ENCODE assay signal across 24 cellular contexts in the genomic region with DNA sequence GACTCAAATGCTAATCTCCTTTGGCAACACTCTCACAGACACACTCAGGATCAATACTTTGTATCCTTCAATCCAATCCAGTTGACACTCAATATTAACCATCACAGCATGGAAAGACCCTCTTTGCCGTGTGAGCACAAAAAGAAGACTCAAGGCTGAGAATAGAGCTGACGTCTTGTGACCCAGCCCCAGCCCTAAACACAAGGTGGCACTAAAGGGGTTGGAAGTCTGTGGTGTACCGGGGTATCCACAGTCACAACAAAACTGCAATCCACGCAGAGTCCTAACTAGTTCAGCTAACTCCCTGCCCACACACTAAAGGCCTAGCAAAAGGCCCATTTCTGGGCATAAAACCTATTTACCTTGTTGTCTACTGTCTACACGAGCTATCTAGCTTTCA.
"Had no signal": no experiment of that assay in that cellular context is flagged by ENCODE, and none has a peak within 500 bp of the region (broad histone marks: within the 10 kb centered on the region; RNA-seq: fewer than 3 reads in every experiment).

No MANE protein-coding gene starts in this region.

- H3K9me3 ChIP-seq: body of pancreas, thyroid gland, uterus had no signal

- H3K4me3 ChIP-seq: body of pancreas, esophagus squamous epithelium, thyroid gland, uterus had no signal

- H3K36me3 ChIP-seq: esophagus squamous epithelium, thyroid gland, uterus had no signal

- H3K27ac ChIP-seq: body of pancreas, esophagus squamous epithelium, thyroid gland, uterus, VCaP had no signal

- FAIRE-seq: colon, endothelial cell of umbilical vein had no signal

- DNase-seq: activated CD4-positive, alpha-beta memory T cell treated with anti-CD3 and anti-CD28 coated beads, Interleukin-2, amount 10 ng/mL, durations not matched to agents 7 days and 5 days; activated CD4-positive, alpha-beta T cell treated with anti-CD3 and anti-CD28 coated beads for 4 hours; activated gamma-delta T cell; activated naive CD8-positive, alpha-beta T cell treated with anti-CD3 and anti-CD28 coated beads for 36 hours; activated T-cell treated with anti-CD3 and anti-CD28 coated beads, Interleukin-2, amount 50 U/mL, for 4 hours; amygdala; body of pancreas; caudate nucleus; esophagus squamous epithelium; hypothalamus; immature natural killer cell; mesenchymal stem cell; natural killer cell; nucleus accumbens; posterior cingulate gyrus; retina; stimulated activated CD4-positive, alpha-beta T cell treated with anti-CD3 and anti-CD28 coated beads, Interleukin-2, amount 100 ng/mL, for 48 hours; stimulated activated naive B cell treated with anti-CD40 and anti-IgM and Interleukin-4, amounts not matched to agents 10 μg/mL and 1 μg/mL and 100 μg/mL, for 72 hours; T1000; thyroid gland; uterus had no signal

- H3K27me3 ChIP-seq: body of pancreas, esophagus squamous epithelium, thyroid gland, uterus had no signal

- H3K4me1 ChIP-seq: body of pancreas, esophagus squamous epithelium, thyroid gland, uterus had no signal

- ATAC-seq: activated T-cell treated with anti-CD3 and anti-CD28 coated beads, Interleukin-2, amount 50 U/mL, for 4 hours; body of pancreas; natural killer cell; stimulated activated naive B cell treated with anti-CD40 and anti-IgM and Interleukin-4, amounts not matched to agents 10 μg/mL and 1 μg/mL and 100 μg/mL, for 72 hours had no signal
